Comparison of ENCODE assay signal across 14 cellular contexts in genomic region chr17:82235056-82235774, GRCh38. TPM values are rescaled to one million over a fixed set of nuclear protein-coding genes. Genes with fewer than 3 reads are reported as not detected.
DNase-seq lines count a peak whose midpoint lies in the region; TF ChIP-seq lines count a peak whose summit lies in the region.
"Had no signal": no experiment of that assay in that cellular context is flagged by ENCODE, and none has a peak within 500 bp of the region (broad histone marks: within the 10 kb centered on the region; RNA-seq: fewer than 3 reads in every experiment).

No MANE protein-coding gene starts in this region.

- no peaks in the 10 kb centered on the region for H3K36me3 ChIP-seq in CD8-positive, alpha-beta memory T cell (ENCODE audit: insufficient read depth, low read length)
- H3K36me3 ChIP-seq in Peyer's patch: peaks cover 0 to 22% (median 0%) of the 10 kb centered on the region in 3 donors
- H3K36me3 ChIP-seq in mesenchymal stem cell (ENCODE audit: control insufficient read depth in 1 of 2, insufficient read depth in 2 of 2, low read depth in 1 of 2, low read length in 2 of 2): peaks cover 28 to 62% of the 10 kb centered on the region in 2 experiments
- H3K36me3 ChIP-seq in testis (ENCODE audit: low read depth, missing control alignments): no peaks in the 10 kb centered on the region

- peak overlapping the region in 7 of 8 donors; percentile 35 to 87 (median 61) for H3K27ac Mint-ChIP-seq in CD8-positive, alpha-beta memory T cell

- peak overlapping the region; percentile 9 for H2BK5ac ChIP-seq in mesenchymal stem cell (ENCODE audit: low read depth, low read length, poor library complexity, severe bottlenecking)

- no peak overlapping the region for H3K4me2 ChIP-seq in mesenchymal stem cell (ENCODE audit: low read length, poor library complexity, severe bottlenecking)

- H2AK5ac ChIP-seq in mesenchymal stem cell (ENCODE audit: low read length, severe bottlenecking): peak overlapping the region; percentile 33

- H3K9me3 Mint-ChIP-seq in CD8-positive, alpha-beta memory T cell: peaks cover 0 to 2% (median 0%) of the 10 kb centered on the region in 5 donors

- H3K14ac ChIP-seq in mesenchymal stem cell (ENCODE audit: low read length in 2 of 2): no peak overlapping the region

- H2BK120ac ChIP-seq in mesenchymal stem cell (ENCODE audit: low read depth, low read length): no peak overlapping the region

- H3K4me1 ChIP-seq in CD8-positive, alpha-beta memory T cell (ENCODE audit: insufficient read depth, low read length): peaks cover 43% of the 10 kb centered on the region
- H3K4me1 ChIP-seq in Peyer's patch: peaks cover 3 to 89% (median 45%) of the 10 kb centered on the region in 4 donors
- H3K4me1 ChIP-seq in mesenchymal stem cell (ENCODE audit: control insufficient read depth, insufficient read depth, low read depth, low read length): peaks cover 90% of the 10 kb centered on the region
- peaks cover 82% of the 10 kb centered on the region for H3K4me1 ChIP-seq in testis

- H3K4me3 ChIP-seq in CD8-positive, alpha-beta memory T cell (ENCODE audit: low read length): no peak overlapping the region
- H3K4me3 ChIP-seq in Peyer's patch (no peak overlapping the region), mesenchymal stem cell (ENCODE audit: insufficient read depth in 1 of 2, low read depth in 1 of 2, low read length in 2 of 2) (no peak overlapping the region), testis (no peak overlapping the region)
- H3K4me3 ChIP-seq: HAP-1 had no signal

- H2BK12ac ChIP-seq in mesenchymal stem cell (ENCODE audit: low read length in 2 of 2): no peak overlapping the region

- peak overlapping the region in 2 of 7 donors; percentile 34 to 54 for H3K4me3 Mint-ChIP-seq in CD8-positive, alpha-beta memory T cell

- H2BK15ac ChIP-seq in mesenchymal stem cell (ENCODE audit: low read depth, poor library complexity, severe bottlenecking): no peak overlapping the region

- peaks cover 15 to 50% (median 18%) of the 10 kb centered on the region in 3 donors for H3K4me1 Mint-ChIP-seq in CD8-positive, alpha-beta memory T cell

- peak overlapping the region; percentile 75 for H3K27ac ChIP-seq in CD8-positive, alpha-beta memory T cell (ENCODE audit: low read depth, low read length)
- H3K27ac ChIP-seq in Peyer's patch: peak overlapping the region in 3 of 4 donors; percentile 59 to 97 (median 70)
- no peak overlapping the region for H3K27ac ChIP-seq in mesenchymal stem cell (ENCODE audit: low read length, poor library complexity, severe bottlenecking)
- peak overlapping the region; percentile 7 to 43 for H3K27ac ChIP-seq in testis

- no peak overlapping the region for H4K91ac ChIP-seq in mesenchymal stem cell (ENCODE audit: low read length)

- TF ChIP-seq CTCF in Peyer's patch (IDR thresholded peaks at IDR 0.05) (no peak), testis (IDR thresholded peaks at IDR 0.05) (no peak)

- WGBS in mesenchymal stem cell: 95% methylated on average over 19 of the region's 19 CpGs
- WGBS in testis, 2 donors: 66% methylated on average over 19 of the region's 19 CpGs; no CpG with 5 or more reads in 1 of the 2 donors

- H3K79me1 ChIP-seq in mesenchymal stem cell (replicated peaks; ENCODE audit: low read length, poor library complexity, severe bottlenecking): peaks cover 12% of the 10 kb centered on the region

- CTCF ChIA-PET in CD8-positive, alpha-beta memory T cell (lab: Charles Lee): interaction anchor here (0.8 to 4.9 kb wide), 17 partner anchors 15 to 271 kb away, joined by 3 to 71 read pairs (median 4); partner anchors contain the start of gene CD7

- peaks cover 0 to 8% (median 0%) of the 10 kb centered on the region in 3 donors for H3K36me3 Mint-ChIP-seq in CD8-positive, alpha-beta memory T cell

- intact Hi-C loops in testis (cut with DNase I; ENCODE audit: low total_unique reads): no loop called here

- no peak for TF ChIP-seq POLR2A in Peyer's patch (IDR thresholded peaks at IDR 0.05)
- no peak for TF ChIP-seq POLR2A in testis (IDR thresholded peaks at IDR 0.05)

- H3K27me3 Mint-ChIP-seq in CD8-positive, alpha-beta memory T cell: no peaks in the 10 kb centered on the region

- no peak for DNase-seq in CD8-positive, alpha-beta memory T cell
- DNase-seq in Peyer's patch (no peak), mesenchymal stem cell (no peak), testis (no peak), cerebellar cortex (ENCODE audit: low spot score) (no peak), dedifferentiated amniotic fluid mesenchymal stem cell (ENCODE audit: extremely low spot score) (no peak), epidermal melanocyte (ENCODE audit: insufficient read length, low spot score) (no peak)
- DNase-seq: activated CD4-positive, CD25-positive, alpha-beta regulatory T cell; activated CD8-positive, alpha-beta memory T cell treated with anti-CD3 and anti-CD28 coated beads, Interleukin-2, amount 50 U/mL, for 48 hours; dorsolateral prefrontal cortex; mesendoderm; MM.1S; stimulated activated CD4-positive, alpha-beta T cell treated with anti-CD3 and anti-CD28 coated beads, Interleukin-2, amount 100 ng/mL, for 48 hours had no signal

- no peak overlapping the region for H4K8ac ChIP-seq in mesenchymal stem cell (ENCODE audit: low read length)

- no peaks in the 10 kb centered on the region for H3K9me3 ChIP-seq in CD8-positive, alpha-beta memory T cell (ENCODE audit: low read length)
- no peaks in the 10 kb centered on the region for H3K9me3 ChIP-seq in Peyer's patch
- no peaks in the 10 kb centered on the region for H3K9me3 ChIP-seq in mesenchymal stem cell (ENCODE audit: control insufficient read depth, low read length)
- H3K9me3 ChIP-seq in testis: no peaks in the 10 kb centered on the region
- H3K9me3 ChIP-seq: HAP-1 had no signal

- no peak overlapping the region for H3K9ac ChIP-seq in mesenchymal stem cell (ENCODE audit: low read length)

- H3K18ac ChIP-seq in mesenchymal stem cell (ENCODE audit: low read depth in 1 of 2, low read length in 2 of 2): no peak overlapping the region

- peak overlapping the region in 1 of 2 experiments; percentile 67 for H3K23ac ChIP-seq in mesenchymal stem cell (ENCODE audit: low read length in 2 of 2)

- POLR2A ChIA-PET in CD8-positive, alpha-beta memory T cell (lab: Charles Lee): interaction anchor here (1.3 to 1.6 kb wide), 2 partner anchors 62 to 68 kb away, joined by 3 to 4 read pairs; no protein-coding TSS in a partner anchor

- H2AFZ ChIP-seq in mesenchymal stem cell (ENCODE audit: low read depth, low read length): no peak overlapping the region

- H3K4ac ChIP-seq in mesenchymal stem cell (ENCODE audit: low read depth in 1 of 2, low read length in 2 of 2): no peak overlapping the region

- no peaks in the 10 kb centered on the region for H3K27me3 ChIP-seq in CD8-positive, alpha-beta memory T cell (ENCODE audit: insufficient read depth, low read length, poor library complexity, severe bottlenecking)
- H3K27me3 ChIP-seq in Peyer's patch (no peaks in the 10 kb centered on the region), mesenchymal stem cell (ENCODE audit: control insufficient read depth in 1 of 2, insufficient read depth in 1 of 2, low read length in 2 of 2) (no peaks in the 10 kb centered on the region), testis (no peaks in the 10 kb centered on the region)
- H3K27me3 ChIP-seq: dorsolateral prefrontal cortex had no signal

RNA-seq across cellular contexts. Expression of gene SLC16A3, which starts 6.4 kb away (rescaled TPM):
- total RNA-seq in CD8-positive, alpha-beta memory T cell: 10 to 100 TPM; 27.5 to 31.8 TPM
- 3.3 TPM for polyA plus RNA-seq in CD8-positive, alpha-beta memory T cell
- total RNA-seq in Peyer's patch (10 to 100 TPM; 18.9 to 55.0 (median 35.3) TPM), testis (10 to 100 TPM; 67.7 to 71.4 TPM)
- polyA plus RNA-seq in mesenchymal stem cell (2013, experiment 1 of 2): 217 TPM
- 200 TPM for polyA plus RNA-seq in mesenchymal stem cell (2013, experiment 2 of 2)
- 70.6 TPM for polyA plus RNA-seq in testis (ENCODE audit: insufficient read depth, low read depth, low replicate concordance)

RNA-seq across cellular contexts. Expression of gene CCDC57, which starts 22.6 kb away (rescaled TPM):
- total RNA-seq in CD8-positive, alpha-beta memory T cell: 10 to 100 TPM; 69.8 to 77.6 TPM
- 39.2 TPM for polyA plus RNA-seq in CD8-positive, alpha-beta memory T cell
- total RNA-seq in Peyer's patch: 100 to 1,000 TPM in 2 of 4 donors, 10 to 100 TPM in 2; 28.2 to 144 (median 79.8) TPM
- 20.2 TPM for polyA plus RNA-seq in mesenchymal stem cell (2013, experiment 1 of 2)
- 19.0 TPM for polyA plus RNA-seq in mesenchymal stem cell (2013, experiment 2 of 2)
- total RNA-seq in testis: 100 to 1,000 TPM in 1 of 2 donors, 10 to 100 TPM in 1; 71.8 to 111 TPM
- polyA plus RNA-seq in testis (ENCODE audit: insufficient read depth, low read depth, low replicate concordance): 61.3 TPM

RNA-seq across cellular contexts. Expression of gene CSNK1D, which starts 38.3 kb away (rescaled TPM):
- total RNA-seq in CD8-positive, alpha-beta memory T cell: 100 to 1,000 TPM; 129 to 141 TPM
- polyA plus RNA-seq in CD8-positive, alpha-beta memory T cell: 74.6 TPM
- total RNA-seq in Peyer's patch (100 to 1,000 TPM; 148 to 232 (median 215) TPM), testis (100 to 1,000 TPM; 137 to 179 TPM)
- 100 TPM for polyA plus RNA-seq in mesenchymal stem cell (2013, experiment 1 of 2)
- 98.8 TPM for polyA plus RNA-seq in mesenchymal stem cell (2013, experiment 2 of 2)
- 178 TPM for polyA plus RNA-seq in testis (ENCODE audit: insufficient read depth, low read depth, low replicate concordance)
